Comparison of ENCODE assay signal across 26 cellular contexts in the genomic region with DNA sequence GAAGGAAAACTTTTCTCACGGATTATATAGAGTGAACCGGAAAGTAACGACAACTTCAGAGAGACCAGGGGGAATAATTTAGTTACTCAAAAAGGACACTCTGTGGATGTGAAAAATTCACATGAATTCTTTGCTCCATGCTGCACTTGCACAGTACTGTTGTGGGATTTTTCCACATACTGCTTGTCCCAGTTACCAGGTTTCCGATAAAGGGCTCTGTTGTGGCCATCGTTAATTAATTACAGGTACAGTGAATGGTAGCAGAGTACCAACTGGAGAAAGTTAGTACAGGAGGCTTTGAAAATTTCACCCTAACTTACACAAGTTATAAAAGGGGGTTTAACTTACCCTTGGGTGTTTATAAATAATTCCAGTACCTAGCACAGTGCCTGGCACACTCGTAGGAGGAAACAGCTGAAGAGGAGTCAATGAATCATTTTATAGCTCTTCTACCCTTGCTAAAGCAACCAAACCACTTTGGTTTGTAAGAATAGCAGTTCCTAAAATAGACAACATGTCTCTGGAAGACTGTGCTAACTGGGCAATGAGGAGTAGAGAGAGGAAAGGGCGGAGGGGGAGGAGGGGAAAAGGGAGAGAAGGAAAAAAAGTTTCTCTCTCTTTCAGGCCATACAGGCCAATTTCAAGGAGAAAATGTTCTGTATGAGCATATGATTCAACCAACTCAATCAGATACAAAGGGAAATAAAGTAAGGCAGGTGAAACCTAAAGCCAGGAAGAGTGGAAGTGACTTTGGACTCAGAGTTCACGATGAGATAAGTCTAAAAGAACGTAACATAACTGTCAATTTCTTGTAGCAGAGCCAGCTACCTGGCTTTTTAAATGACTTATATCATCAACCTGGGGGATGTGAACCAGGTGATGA.
"Had no signal": no experiment of that assay in that cellular context is flagged by ENCODE, and none has a peak within 500 bp of the region (broad histone marks: within the 10 kb centered on the region; RNA-seq: fewer than 3 reads in every experiment).

No MANE protein-coding gene starts in this region.

- H3K27ac ChIP-seq: epithelial cell of prostate, stomach, tibial artery had no signal

- H3K9me3 ChIP-seq: stomach, tibial artery had no signal

- H3K27me3 ChIP-seq: stomach, tibial artery had no signal

- ATAC-seq: activated T-cell treated with anti-CD3 and anti-CD28 coated beads, Interleukin-2, amount 50 U/mL, for 4 hours; activated T-helper 17 cell treated with anti-CD3 and anti-CD28 coated beads, Interleukin-2, amount 50 U/mL, for 72 hours; natural killer cell; sciatic nerve; stimulated activated naive B cell treated with anti-CD40 and anti-IgM and Interleukin-4, amounts not matched to agents 10 μg/mL and 1 μg/mL and 100 μg/mL, for 72 hours; WTC11 had no signal

- H3K4me1 Mint-ChIP-seq: activated CD4-positive, alpha-beta memory T cell treated with anti-CD3 and anti-CD28 coated beads, Interleukin-2, amount 10 ng/mL, durations not matched to agents 7 days and 5 days; activated CD4-positive, alpha-beta T cell treated with anti-CD3 and anti-CD28 coated beads, Interleukin-2, amount 10 ng/mL, durations not matched to agents 7 days and 5 days; activated T-helper 17 cell treated with anti-CD3 and anti-CD28 coated beads, Interleukin-2, amount 50 U/mL, for 72 hours; central memory CD8-positive, alpha-beta T cell; natural killer cell; stimulated activated naive B cell treated with anti-CD40 and anti-IgM and Interleukin-4, amounts not matched to agents 10 μg/mL and 1 μg/mL and 100 μg/mL, for 72 hours had no signal

- H3K4me3 ChIP-seq: stomach, tibial artery had no signal

- H3K27ac Mint-ChIP-seq: activated CD4-positive, alpha-beta memory T cell treated with anti-CD3 and anti-CD28 coated beads, Interleukin-2, amount 10 ng/mL, durations not matched to agents 7 days and 5 days; activated CD4-positive, alpha-beta T cell treated with anti-CD3 and anti-CD28 coated beads, Interleukin-2, amount 10 ng/mL, durations not matched to agents 7 days and 5 days; activated T-helper 17 cell treated with anti-CD3 and anti-CD28 coated beads, Interleukin-2, amount 50 U/mL, for 72 hours; natural killer cell; stimulated activated naive B cell treated with anti-CD40 and anti-IgM and Interleukin-4, amounts not matched to agents 10 μg/mL and 1 μg/mL and 100 μg/mL, for 72 hours; WTC11 had no signal

- H3K4me1 ChIP-seq: stomach, tibial artery had no signal

- H3K36me3 Mint-ChIP-seq: natural killer cell; stimulated activated naive B cell treated with anti-CD40 and anti-IgM and Interleukin-4, amounts not matched to agents 10 μg/mL and 1 μg/mL and 100 μg/mL, for 72 hours; WTC11 had no signal

- FAIRE-seq: astrocyte, colon, endometrium, frontal cortex, islet of Langerhans had no signal

- H3K9me3 Mint-ChIP-seq: activated CD4-positive, alpha-beta memory T cell treated with anti-CD3 and anti-CD28 coated beads, Interleukin-2, amount 10 ng/mL, durations not matched to agents 7 days and 5 days; activated CD4-positive, alpha-beta T cell treated with anti-CD3 and anti-CD28 coated beads, Interleukin-2, amount 10 ng/mL, durations not matched to agents 7 days and 5 days; activated T-cell treated with anti-CD3 and anti-CD28 coated beads, Interleukin-2, amount 50 U/mL, for 4 hours; activated T-helper 17 cell treated with anti-CD3 and anti-CD28 coated beads, Interleukin-2, amount 50 U/mL, for 72 hours; central memory CD8-positive, alpha-beta T cell; natural killer cell; WTC11 had no signal

- DNase-seq: activated CD4-positive, alpha-beta memory T cell treated with anti-CD3 and anti-CD28 coated beads, Interleukin-2, amount 10 ng/mL, durations not matched to agents 7 days and 5 days; activated CD4-positive, alpha-beta T cell treated with anti-CD3 and anti-CD28 coated beads for 1 hour; activated CD4-positive, alpha-beta T cell treated with anti-CD3 and anti-CD28 coated beads, Interleukin-2, amount 10 ng/mL, durations not matched to agents 7 days and 5 days; activated gamma-delta T cell treated with Interleukin-2 at 50 U/mL for 16 hours; activated naive CD4-positive, alpha-beta T cell treated with anti-CD3 and anti-CD28 coated beads, Interleukin-2, amount 50 U/mL, for 16 hours; activated T-cell treated with anti-CD3 and anti-CD28 coated beads, Interleukin-2, amount 50 U/mL, for 4 hours; amniotic stem cell; effector CD8-positive, alpha-beta T cell; mammary epithelial cell; natural killer cell; stimulated activated CD4-positive, alpha-beta T cell treated with anti-CD3 and anti-CD28 coated beads, Interleukin-15, amount 100 ng/mL, for 24 hours; stimulated activated CD4-positive, alpha-beta T cell treated with anti-CD3 and anti-CD28 coated beads, Interleukin-2, amount 100 ng/mL, for 24 hours; stimulated activated naive B cell treated with anti-CD40 and anti-IgM and Interleukin-4, amounts not matched to agents 10 μg/mL and 1 μg/mL and 100 μg/mL, for 72 hours; stomach; T-helper 2 cell; tibial artery had no signal

- H3K36me3 ChIP-seq: stomach, tibial artery had no signal

- H3K4me3 Mint-ChIP-seq: activated CD4-positive, alpha-beta memory T cell treated with anti-CD3 and anti-CD28 coated beads, Interleukin-2, amount 10 ng/mL, durations not matched to agents 7 days and 5 days; activated CD4-positive, alpha-beta T cell treated with anti-CD3 and anti-CD28 coated beads, Interleukin-2, amount 10 ng/mL, durations not matched to agents 7 days and 5 days; activated T-cell treated with anti-CD3 and anti-CD28 coated beads, Interleukin-2, amount 50 U/mL, for 4 hours; activated T-helper 17 cell treated with anti-CD3 and anti-CD28 coated beads, Interleukin-2, amount 50 U/mL, for 72 hours; central memory CD8-positive, alpha-beta T cell; natural killer cell; stimulated activated naive B cell treated with anti-CD40 and anti-IgM and Interleukin-4, amounts not matched to agents 10 μg/mL and 1 μg/mL and 100 μg/mL, for 72 hours; WTC11 had no signal
